In the genomic region with DNA sequence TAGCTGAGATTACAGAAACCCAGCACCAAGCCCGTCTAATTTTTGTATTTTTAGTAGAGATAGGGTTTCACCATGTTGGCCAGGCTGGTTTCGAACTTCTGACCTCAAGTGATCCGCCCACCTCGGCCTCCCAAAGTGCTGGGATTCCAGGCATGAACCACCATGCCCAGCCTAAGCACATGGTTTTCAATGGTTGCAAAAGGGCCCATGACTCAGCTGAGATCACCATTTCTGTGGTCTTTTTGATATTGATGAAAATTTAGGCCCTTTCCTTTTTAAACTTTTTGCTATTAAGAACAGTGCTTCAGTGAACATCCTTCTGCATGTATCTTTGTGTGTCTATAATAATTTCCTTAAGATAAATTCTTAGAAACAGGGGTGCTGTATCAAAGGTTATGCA, we compare ENCODE assay signal across 7 cellular contexts.
DNase-seq lines count a peak whose midpoint lies in the region; ATAC-seq and TF ChIP-seq lines count a peak whose summit lies in the region.
"Not testable (repeated sequence)": the region's sequence is repeated elsewhere in the genome, so short reads cannot be mapped to it uniquely, and the experiment has no call there.

No MANE protein-coding gene starts in this region.

- not testable (repeated sequence) for ATAC-seq in RWPE2 (ENCODE audit: low read depth)

- TF ChIP-seq CTCF in RWPE2 (IDR thresholded peaks at IDR 0.05; ENCODE audit: poor library complexity, severe bottlenecking); brain microvascular endothelial cell (IDR thresholded peaks at IDR 0.05; ENCODE audit: low read depth, low read length, missing control alignments); epithelial cell of esophagus (IDR thresholded peaks at IDR 0.05; ENCODE audit: insufficient read depth, low read depth, low read length, missing control alignments): not testable (repeated sequence)

- DNase-seq in EH (ENCODE audit: low read depth) (peak; percentile 43), LHCN-M2 (ENCODE audit: low read depth) (peak; percentile 47), brain microvascular endothelial cell (peak; percentile 43), epithelial cell of esophagus (ENCODE audit: low read depth) (peak; percentile 69), fibroblast of peridontal ligament (ENCODE audit: extremely low read depth) (peak; percentile 83), renal cortical epithelial cell (ENCODE audit: low read depth) (peak; percentile 48)
- DNase-seq in RWPE2 (ENCODE audit: low spot score) = not testable (repeated sequence)

- not testable (repeated sequence) for H3K27me3 ChIP-seq in RWPE2 (ENCODE audit: insufficient read depth, poor library complexity, severe bottlenecking); brain microvascular endothelial cell (replicated peaks)

- H3K4me3 ChIP-seq in RWPE2 (ENCODE audit: severe bottlenecking); brain microvascular endothelial cell (ENCODE audit: low read depth, low read length); epithelial cell of esophagus (ENCODE audit: low read length): not testable (repeated sequence)

- not testable (repeated sequence) for H3K9me3 ChIP-seq in RWPE2 (ENCODE audit: severe bottlenecking)

- not testable (repeated sequence) for H3K36me3 ChIP-seq in RWPE2 (ENCODE audit: low read depth); brain microvascular endothelial cell (replicated peaks)

- H3K27ac ChIP-seq in RWPE2 (ENCODE audit: poor library complexity, severe bottlenecking) = peak overlapping the region; percentile 42
- H3K27ac ChIP-seq in brain microvascular endothelial cell = not testable (repeated sequence)

- H3K4me1 ChIP-seq in RWPE2 (ENCODE audit: insufficient read depth, poor library complexity, severe bottlenecking) = peaks cover 47% of the 10 kb centered on the region

- in situ Hi-C loops in brain microvascular endothelial cell (cut with HindIII; ENCODE audit: low pct_ligation_motif_present, low sequenced_read_pairs) = not testable (repeated sequence)
